ENCODE assay signal across 12 cellular contexts in genomic region chr11:93524868-93525267, GRCh38. TPM values are rescaled to one million over a fixed set of nuclear protein-coding genes. Genes with fewer than 3 reads are reported as not detected.
DNase-seq lines count a peak whose midpoint lies in the region; ATAC-seq and TF ChIP-seq lines count a peak whose summit lies in the region.
"Had no signal": no experiment of that assay in that cellular context is flagged by ENCODE, and none has a peak within 500 bp of the region (broad histone marks: within the 10 kb centered on the region; RNA-seq: fewer than 3 reads in every experiment).

No MANE protein-coding gene starts in this region.

- CTCF ChIA-PET in CD4-positive, alpha-beta memory T cell (lab: Charles Lee; ENCODE audit: partially characterized antibody) = interaction anchor here (0.8 to 2.1 kb wide), 3 partner anchors 10 to 17 kb away, joined by 3 to 4 read pairs (median 4); no protein-coding TSS in a partner anchor

- H3K23ac ChIP-seq in neuronal stem cell (ENCODE audit: low read depth, low read length, poor library complexity) = no peak overlapping the region

- no peak overlapping the region for H4K8ac ChIP-seq in neuronal stem cell (ENCODE audit: low read depth, low read length)

- no peaks in the 10 kb centered on the region for H3K9me3 Mint-ChIP-seq in CD4-positive, alpha-beta memory T cell

- H3K79me1 ChIP-seq in neuronal stem cell (ENCODE audit: low read depth, low read length) = no peaks in the 10 kb centered on the region

- no peak for DNase-seq in CD4-positive, alpha-beta memory T cell
- DNase-seq in neuronal stem cell (ENCODE audit: low spot score) = no peak
- DNase-seq in tibial artery = no peak
- no peak for DNase-seq in NCI-H226
- DNase-seq: COR-L47, NCI-H1092, SHP77 treated with DMSO at 0.1 percent for 48 hours, testis had no signal

- no peak overlapping the region for H3K14ac ChIP-seq in neuronal stem cell (ENCODE audit: low read length)

- no peak overlapping the region for H2BK5ac ChIP-seq in neuronal stem cell (ENCODE audit: low read length)

- H3K18ac ChIP-seq in neuronal stem cell (ENCODE audit: low read length) = peak overlapping the region; percentile 74

- ATAC-seq in GM21367 (IDR thresholded peaks at IDR 0.05; ENCODE audit: unreplicated experiment) = no peak

- H3K27me3 Mint-ChIP-seq in CD4-positive, alpha-beta memory T cell = no peaks in the 10 kb centered on the region
- H3K27me3 Mint-ChIP-seq: progenitor cell of endocrine pancreas had no signal

- no peak overlapping the region for H2AFZ ChIP-seq in neuronal stem cell (ENCODE audit: low read length)

- H3K36me3 Mint-ChIP-seq in CD4-positive, alpha-beta memory T cell = no peaks in the 10 kb centered on the region

- H4K91ac ChIP-seq in neuronal stem cell (ENCODE audit: low read depth, low read length, poor library complexity) = no peak overlapping the region

- H3K4me3 ChIP-seq in BLaER1 treated with 17β-estradiol and CSF1 and Interleukin-3, amounts not matched to agents 10 nM and 100 nM = peak overlapping the region in 6 of 10 experiments; percentile 40 to 57 (median 45); a peak in 11 of 20 replicates
- H3K4me3 ChIP-seq in CD4-positive, alpha-beta memory T cell (ENCODE audit: low read length in 2 of 2) = no peak overlapping the region
- no peak overlapping the region for H3K4me3 ChIP-seq in neuronal stem cell (ENCODE audit: low read length in 2 of 2)
- no peak overlapping the region for H3K4me3 ChIP-seq in tibial artery
- H3K4me3 ChIP-seq: testis had no signal

- peak overlapping the region in 6 of 8 donors; percentile 43 to 82 (median 72) for H3K4me3 Mint-ChIP-seq in CD4-positive, alpha-beta memory T cell

- H2BK120ac ChIP-seq in neuronal stem cell (ENCODE audit: low read depth, low read length) = no peak overlapping the region

- POLR2A ChIA-PET in CD4-positive, alpha-beta memory T cell (lab: Charles Lee; ENCODE audit: partially characterized antibody) = interaction anchor here (1.3 to 2.9 kb wide), 3 partner anchors 13 to 136 kb away, joined by 3 to 17 read pairs (median 5); partner anchors contain the start of genes CEP295 and SMCO4

- H3K4me1 ChIP-seq in BLaER1 treated with 17β-estradiol and CSF1 and Interleukin-3, amounts not matched to agents 10 nM and 100 nM = peaks cover 89 to 100% (median 95%) of the 10 kb centered on the region in 10 experiments
- peaks cover 78% of the 10 kb centered on the region for H3K4me1 ChIP-seq in CD4-positive, alpha-beta memory T cell (ENCODE audit: insufficient read depth, low read length)
- peaks cover 0 to 20% of the 10 kb centered on the region in 2 donors for H3K4me1 ChIP-seq in neuronal stem cell (ENCODE audit: control insufficient read depth in 2 of 2, insufficient read depth in 1 of 2, low read depth in 1 of 2, low read length in 2 of 2)
- peaks cover 0 to 46% (median 27%) of the 10 kb centered on the region in 4 donors for H3K4me1 ChIP-seq in tibial artery

- H3K27me3 ChIP-seq in BLaER1 treated with 17β-estradiol and CSF1 and Interleukin-3, amounts not matched to agents 10 nM and 100 nM = peaks cover 0 to 18% (median 0%) of the 10 kb centered on the region in 11 experiments; a peak in 2 of 22 replicates
- H3K27me3 ChIP-seq in CD4-positive, alpha-beta memory T cell (ENCODE audit: insufficient read depth, low read length) = no peaks in the 10 kb centered on the region
- H3K27me3 ChIP-seq in neuronal stem cell (ENCODE audit: control insufficient read depth in 3 of 3, insufficient read depth in 3 of 3, low read depth in 1 of 3, low read length in 3 of 3) (no peaks in the 10 kb centered on the region), tibial artery (no peaks in the 10 kb centered on the region)
- H3K27me3 ChIP-seq: testis had no signal

- H3K9ac ChIP-seq in BLaER1 treated with 17β-estradiol and CSF1 and Interleukin-3, amounts not matched to agents 10 nM and 100 nM = peak overlapping the region; percentile 54 to 85 (median 70); a peak in 19 of 22 replicates
- H3K9ac ChIP-seq in neuronal stem cell (ENCODE audit: low read depth, low read length, poor library complexity) = no peak overlapping the region

- no peak overlapping the region for H2BK15ac ChIP-seq in neuronal stem cell (ENCODE audit: low read length)

- H2BK12ac ChIP-seq in neuronal stem cell (ENCODE audit: low read length) = no peak overlapping the region

- TF ChIP-seq CTCF in VCaP (conservative IDR thresholded peaks at IDR 0.05) (no peak), tibial artery (IDR thresholded peaks at IDR 0.05) (no peak)

- H3K4me1 Mint-ChIP-seq in CD4-positive, alpha-beta memory T cell = peaks cover 55 to 91% (median 77%) of the 10 kb centered on the region in 4 donors

- peak overlapping the region; percentile 68 to 94 (median 80); a peak in 21 of 22 replicates for H3K27ac ChIP-seq in BLaER1 treated with 17β-estradiol and CSF1 and Interleukin-3, amounts not matched to agents 10 nM and 100 nM
- H3K27ac ChIP-seq in CD4-positive, alpha-beta memory T cell (ENCODE audit: low read depth, low read length) = no peak overlapping the region
- H3K27ac ChIP-seq in VCaP (peak overlapping the region; percentile 69; the same call in 1 of the 2 replicates), neuronal stem cell (replicated peaks; ENCODE audit: low read length) (no peak overlapping the region), tibial artery (no peak overlapping the region)
- H3K27ac ChIP-seq: testis had no signal

- peaks cover 0 to 20% (median 0%) of the 10 kb centered on the region in 11 experiments; a peak in 3 of 22 replicates for H4K20me1 ChIP-seq in BLaER1 treated with 17β-estradiol and CSF1 and Interleukin-3, amounts not matched to agents 10 nM and 100 nM

- no CpG with 5 or more reads among the region's 2 CpGs for WGBS in neuronal stem cell (ENCODE audit: extremely low coverage in 2 of 2, insufficient read length in 2 of 2, insufficient replicate concordance in 1 of 2), 2 donors

- H3K4ac ChIP-seq in neuronal stem cell (ENCODE audit: low read length) = no peak overlapping the region

- H2AK5ac ChIP-seq in neuronal stem cell (ENCODE audit: low read depth, low read length) = no peak overlapping the region

- intact Hi-C loops in CD4-positive, alpha-beta memory T cell (cut with micrococcal nuclease) = no loop called here
- intact Hi-C loops in tibial artery (cut with DNase I; ENCODE audit: low total_unique reads) = no loop called here

- H3K27ac Mint-ChIP-seq in CD4-positive, alpha-beta memory T cell = peak overlapping the region; percentile 62 to 90 (median 85)
- H3K27ac Mint-ChIP-seq: progenitor cell of endocrine pancreas had no signal

- H3K9me3 ChIP-seq in BLaER1 treated with 17β-estradiol and CSF1 and Interleukin-3, amounts not matched to agents 10 nM and 100 nM (replicated peaks in 1 of 11) = no peaks in the 10 kb centered on the region
- H3K9me3 ChIP-seq in CD4-positive, alpha-beta memory T cell (ENCODE audit: control insufficient read depth in 1 of 2, low read length in 2 of 2) = no peaks in the 10 kb centered on the region
- H3K9me3 ChIP-seq in neuronal stem cell (replicated peaks in 1 of 2; ENCODE audit: control insufficient read depth in 2 of 2, insufficient read depth in 1 of 2, low read depth in 1 of 2, low read length in 2 of 2) (no peaks in the 10 kb centered on the region), tibial artery (no peaks in the 10 kb centered on the region)
- H3K9me3 ChIP-seq: testis had no signal

- peak overlapping the region; percentile 78 to 98 (median 89) for H3K4me2 ChIP-seq in BLaER1 treated with 17β-estradiol and CSF1 and Interleukin-3, amounts not matched to agents 10 nM and 100 nM
- H3K4me2 ChIP-seq in neuronal stem cell (ENCODE audit: insufficient read depth, low read length, poor library complexity, severe bottlenecking) = no peak overlapping the region

- no peaks in the 10 kb centered on the region; a peak in 1 of 22 replicates for H3K36me3 ChIP-seq in BLaER1 treated with 17β-estradiol and CSF1 and Interleukin-3, amounts not matched to agents 10 nM and 100 nM
- no peaks in the 10 kb centered on the region for H3K36me3 ChIP-seq in CD4-positive, alpha-beta memory T cell (ENCODE audit: insufficient read depth, low read length)
- H3K36me3 ChIP-seq in neuronal stem cell (replicated peaks in 1 of 2; ENCODE audit: control insufficient read depth in 2 of 2, insufficient read depth in 2 of 2, low read length in 2 of 2) (no peaks in the 10 kb centered on the region), tibial artery (peaks cover 0 to 3% (median 0%) of the 10 kb centered on the region in 3 donors)

RNA-seq across cellular contexts. Expression of gene SMCO4, which starts 18.3 kb away (rescaled TPM):
- 10 to 100 TPM; 14.5 to 14.7 TPM for total RNA-seq in CD4-positive, alpha-beta memory T cell
- polyA plus RNA-seq in CD4-positive, alpha-beta memory T cell = 10 to 100 TPM; 13.1 to 16.2 TPM
- 43.7 TPM for polyA plus RNA-seq in neuronal stem cell (2013, experiment 1 of 2)
- 48.5 TPM for polyA plus RNA-seq in neuronal stem cell (2013, experiment 2 of 2)

Comparison
In these comparisons a context has a peak if more than half of its experiments do, and no peak if none do; other contexts are left out.
1. H3K27ac ChIP-seq: peak in BLaER1 treated with 17β-estradiol and CSF1 and Interleukin-3, amounts not matched to agents 10 nM and 100 nM (11 of 11) and VCaP (single experiment); none in CD4-positive, alpha-beta memory T cell (single experiment), neuronal stem cell (single experiment) and tibial artery (0 of 2).
2. H3K4me3 ChIP-seq: peak in BLaER1 treated with 17β-estradiol and CSF1 and Interleukin-3, amounts not matched to agents 10 nM and 100 nM (6 of 10); none in CD4-positive, alpha-beta memory T cell (0 of 2), neuronal stem cell (0 of 2) and tibial artery (0 of 2).